8 cellular contexts compared by ENCODE assay signal in the genomic region with DNA sequence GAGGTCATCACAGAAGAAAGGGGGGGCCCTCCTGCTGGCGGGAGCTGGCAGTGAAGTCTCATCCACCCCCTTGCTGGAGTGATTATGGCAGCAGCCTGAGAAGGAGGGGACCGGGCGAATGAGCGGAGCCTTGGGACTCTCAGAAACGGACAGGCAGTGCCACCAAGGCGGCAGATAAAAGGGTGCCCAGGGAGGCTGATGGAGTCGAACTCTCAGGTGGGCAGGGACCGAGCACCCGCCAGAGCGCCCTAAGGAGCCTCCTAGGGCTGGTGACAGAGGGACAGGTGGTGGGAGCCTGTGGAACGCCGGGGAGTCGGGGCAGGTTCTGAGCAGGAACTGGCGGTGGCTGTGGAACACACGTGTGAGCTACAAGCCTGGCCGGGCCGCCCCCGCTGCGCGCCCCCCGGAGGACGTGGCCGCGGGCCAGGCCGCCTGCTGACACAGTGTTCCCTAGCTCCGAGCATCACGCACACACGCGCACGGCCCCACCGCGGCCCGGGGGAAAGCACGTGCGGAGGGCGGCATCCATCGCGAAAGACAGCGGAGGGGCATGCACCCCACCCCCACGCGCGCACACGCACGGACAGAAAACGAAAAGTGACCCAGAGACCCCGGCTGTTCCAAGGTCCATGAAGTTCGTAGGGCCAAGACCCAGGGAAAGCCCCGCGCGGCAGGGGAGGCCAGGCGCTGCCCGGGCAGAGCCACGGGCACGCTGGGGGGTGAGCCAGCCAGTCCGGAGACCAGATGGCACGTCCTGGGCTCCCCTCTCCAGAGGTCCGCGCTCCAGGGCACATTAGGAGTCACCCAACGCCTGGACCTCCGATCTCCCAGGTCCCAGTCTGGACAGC. TPM values are rescaled to one million over a fixed set of nuclear protein-coding genes. Genes with fewer than 3 reads are reported as not detected.
DNase-seq lines count a peak whose midpoint lies in the region; ATAC-seq, FAIRE-seq and TF ChIP-seq lines count a peak whose summit lies in the region.

No MANE protein-coding gene starts in this region.

- no peaks in the 10 kb centered on the region for H3K27me3 ChIP-seq in Caco-2 (replicated peaks; ENCODE audit: control insufficient read depth, insufficient read depth, low read length)
- H3K27me3 ChIP-seq in SK-N-SH (ENCODE audit: insufficient read depth), result no peaks in the 10 kb centered on the region
- peaks cover 2% of the 10 kb centered on the region for H3K27me3 ChIP-seq in bronchial epithelial cell (ENCODE audit: control insufficient read depth, insufficient read depth, low read length)

- CTCF ChIA-PET in Caco-2 (lab: Charles Lee) (interaction anchor here (0.6 to 2.4 kb wide), 8 partner anchors 17 to 380 kb away, joined by 3 to 7 read pairs (median 4); partner anchors contain the start of gene TMEM109), SK-N-SH (lab: Yijun Ruan, JAX) (interaction anchor here (0.7 to 3.2 kb wide), 11 partner anchors 12 to 352 kb away, joined by 3 to 20 read pairs (median 3); no protein-coding TSS in a partner anchor)

- no peak for TF ChIP-seq RAD21 in SK-N-SH (IDR thresholded peaks at IDR 0.05; ENCODE audit: low read length)

- intact Hi-C loops in Caco-2 (cut with micrococcal nuclease; ENCODE audit: unreplicated experiment), result loop anchor here (1.0 kb wide), 1 partner anchor 40 kb away; no protein-coding TSS in a partner anchor

- TF ChIP-seq CTCF in Caco-2 (IDR thresholded peaks at IDR 0.05; ENCODE audit: insufficient read depth in 1 of 2, low read depth in 1 of 2, low read length in 1 of 2, severe bottlenecking in 1 of 2, unreplicated experiment in 1 of 2), result peak in 1 of 2 experiments; percentile 23
- no peak for TF ChIP-seq CTCF in SK-N-SH (IDR thresholded peaks at IDR 0.05)
- no peak for TF ChIP-seq CTCF in bronchial epithelial cell (IDR thresholded peaks at IDR 0.05; ENCODE audit: insufficient read depth, low read length, severe bottlenecking)

- POLR2A ChIA-PET in Caco-2 (lab: Charles Lee) (interaction anchor here (0.7 to 2.2 kb wide), 3 partner anchors 68 to 135 kb away, joined by 3 to 22 read pairs (median 6); partner anchors contain the start of genes CPSF7, CYB561A3, SDHAF2 and TMEM138), SK-N-SH (lab: Yijun Ruan, JAX) (interaction anchor here (1.3 kb wide), 1 partner anchor 68 kb away, joined by 7 read pairs; the partner anchor contains the start of genes CYB561A3 and TMEM138)

- peaks cover 31% of the 10 kb centered on the region for H3K36me3 Mint-ChIP-seq in Caco-2 (ENCODE audit: insufficient read depth, unreplicated experiment)

- DNase-seq in Caco-2, result peak; percentile 59 to 60
- peak; percentile 88 for DNase-seq in SK-N-SH
- DNase-seq in bronchial epithelial cell (ENCODE audit: low read depth), result peak; percentile 22
- peak; percentile 61 for DNase-seq in left lobe of liver (ENCODE audit: low spot score)
- DNase-seq in stimulated activated CD4-positive, alpha-beta T cell treated with anti-CD3 and anti-CD28 coated beads, Interleukin-4, amount 100 ng/mL, for 4 hours, result peak; percentile 56 to 57
- no peak for DNase-seq in DMS114 treated with DMSO at 0.1 percent for 48 hours (lab: John Stamatoyannopoulos, UW; ENCODE audit: unreplicated experiment)

- H3K9me3 Mint-ChIP-seq in Caco-2 (ENCODE audit: unreplicated experiment), result no peaks in the 10 kb centered on the region

- ATAC-seq in GM19395 (IDR thresholded peaks at IDR 0.05; ENCODE audit: unreplicated experiment), result peak; percentile 35
- peak; percentile 15 for ATAC-seq in HG03521 (IDR thresholded peaks at IDR 0.05; ENCODE audit: unreplicated experiment)
- ATAC-seq in left lobe of liver, result peak; percentile 61

- H3K4me1 ChIP-seq in Caco-2, result peaks cover 24% of the 10 kb centered on the region
- peaks cover 16 to 23% of the 10 kb centered on the region in 2 experiments; a peak in 2 of 4 replicates for H3K4me1 ChIP-seq in SK-N-SH (ENCODE audit: control insufficient read depth in 1 of 2, insufficient read depth in 2 of 2, low read depth in 1 of 2, low read length in 1 of 2)

- H3K9me3 ChIP-seq in Caco-2, result no peaks in the 10 kb centered on the region
- no peaks in the 10 kb centered on the region for H3K9me3 ChIP-seq in SK-N-SH

- peak overlapping the region; percentile 58 for H3K9ac ChIP-seq in SK-N-SH

- peak overlapping the region in 1 of 2 experiments; percentile 58; a peak in 2 of 4 replicates for H3K27ac ChIP-seq in SK-N-SH (ENCODE audit: low read depth in 2 of 2, low read length in 1 of 2)

- H3K9me2 ChIP-seq in SK-N-SH, result no peaks in the 10 kb centered on the region

- H3K4me3 ChIP-seq in Caco-2 (ENCODE audit: low read depth, low read length) (peak overlapping the region; percentile 80), SK-N-SH (ENCODE audit: low read depth in 2 of 2, low read length in 1 of 2) (peak overlapping the region; percentile 55 to 69), bronchial epithelial cell (ENCODE audit: low read depth, low read length) (peak overlapping the region; percentile 54)

- BruUV-seq in Caco-2 (replicated peaks; lab: Mats Ljungman, UMichigan), result no TSS peak

- no peaks in the 10 kb centered on the region for H3K27me3 Mint-ChIP-seq in Caco-2 (ENCODE audit: insufficient read depth, unreplicated experiment)

- H3F3A ChIP-seq in SK-N-SH (replicated peaks; ENCODE audit: insufficient read depth), result peaks cover 17% of the 10 kb centered on the region

- peak overlapping the region; percentile 69; the same call in 1 of the 2 replicates for H2AFZ ChIP-seq in SK-N-SH (ENCODE audit: low read depth)

- peak overlapping the region; percentile 97 for H3K4me2 ChIP-seq in SK-N-SH

- H3K4me3 Mint-ChIP-seq in Caco-2 (ENCODE audit: unreplicated experiment), result peak overlapping the region; percentile 96

- no peaks in the 10 kb centered on the region for H3K79me2 ChIP-seq in SK-N-SH (ENCODE audit: insufficient read depth)

- TF ChIP-seq EP300 in SK-N-SH (IDR thresholded peaks at IDR 0.05; ENCODE audit: borderline replicate concordance in 1 of 2, low read depth in 1 of 2, low read length in 1 of 2), result no peak

- peak overlapping the region; percentile 88 for H3K27ac Mint-ChIP-seq in Caco-2 (ENCODE audit: unreplicated experiment)

- FAIRE-seq in bronchial epithelial cell (lab: Jason Lieb, UNC), result no peak

- 6% methylated on average over 33 of the region's 60 CpGs for WGBS in SK-N-SH (ENCODE audit: low lambda C conversion rate)

- 0 out of 2 replicates have a peak, but pooled peaks cover 6% of the 10 kb centered on the region for H4K20me1 ChIP-seq in SK-N-SH (ENCODE audit: insufficient read depth)

- H3K4me1 Mint-ChIP-seq in Caco-2 (ENCODE audit: low read depth, unreplicated experiment), result peaks cover 12% of the 10 kb centered on the region

- H3K36me3 ChIP-seq in Caco-2 (ENCODE audit: control insufficient read depth, insufficient read depth, low read length), result no peaks in the 10 kb centered on the region; the same call in 1 of the 2 replicates
- H3K36me3 ChIP-seq in SK-N-SH (replicated peaks in 1 of 2; ENCODE audit: control insufficient read depth in 1 of 2, insufficient read depth in 2 of 2, low read length in 1 of 2), result peaks cover 0 to 12% of the 10 kb centered on the region in 2 experiments
- no peaks in the 10 kb centered on the region for H3K36me3 ChIP-seq in bronchial epithelial cell (ENCODE audit: control insufficient read depth, insufficient read depth, low read length)

TF ChIP-seq in SK-N-SH, 30 proteins besides CTCF, POLR2A, EP300 and RAD21 (continues in another document):
- TF ChIP-seq, protein P1, sequence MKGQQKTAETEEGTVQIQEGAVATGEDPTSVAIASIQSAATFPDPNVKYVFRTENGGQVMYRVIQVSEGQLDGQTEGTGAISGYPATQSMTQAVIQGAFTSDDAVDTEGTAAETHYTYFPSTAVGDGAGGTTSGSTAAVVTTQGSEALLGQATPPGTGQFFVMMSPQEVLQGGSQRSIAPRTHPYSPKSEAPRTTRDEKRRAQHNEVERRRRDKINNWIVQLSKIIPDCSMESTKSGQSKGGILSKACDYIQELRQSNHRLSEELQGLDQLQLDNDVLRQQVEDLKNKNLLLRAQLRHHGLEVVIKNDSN (IDR thresholded peaks at IDR 0.05; ENCODE audit: borderline replicate concordance, low read depth), result no peak
- TF ChIP-seq CHD2 (IDR thresholded peaks at IDR 0.05; ENCODE audit: low read length, partially characterized antibody) (peak; percentile 3), GATA2 (CRISPR knock-in tag; IDR thresholded peaks at IDR 0.05) (no peak), FOSL2 (IDR thresholded peaks at IDR 0.05; ENCODE audit: borderline replicate concordance, low read depth) (no peak), RFX5 (IDR thresholded peaks at IDR 0.05; ENCODE audit: low read length) (no peak), RCOR1 (IDR thresholded peaks at IDR 0.05; ENCODE audit: low read length) (no peak), ELF1 (IDR thresholded peaks at IDR 0.05) (no peak), MAX (IDR thresholded peaks at IDR 0.05; ENCODE audit: low read depth) (0 out of 2 replicates have a peak, but pooled peaks have one; percentile 62), MEF2A (IDR thresholded peaks at IDR 0.05; ENCODE audit: borderline replicate concordance, low read depth) (no peak), NRF1 (IDR thresholded peaks at IDR 0.05; ENCODE audit: low read depth, low read length) (no peak), RXRA (IDR thresholded peaks at IDR 0.05; ENCODE audit: borderline replicate concordance, low read depth) (no peak)

RNA-seq across cellular contexts. Expression of gene VWCE, which starts 1.0 kb away (rescaled TPM):
- total RNA-seq in Caco-2 (2022) (17.7 and 18.6 TPM in 2 replicates), bronchial epithelial cell (0.26 TPM in 2 replicates), left lobe of liver (20.6 TPM)
- 3.4 and 5.0 TPM in 2 replicates for polyA plus RNA-seq in SK-N-SH (2012; rRNA removed)
- 0.82 and 1.6 TPM in 2 replicates for polyA plus RNA-seq in SK-N-SH (2012; cell fraction: cytosol; rRNA removed)
- polyA plus RNA-seq in SK-N-SH (2012; cell fraction: nucleus; rRNA removed), result 24.9 and 31.4 TPM in 2 replicates

RNA-seq across cellular contexts. Expression of gene DDB1, which starts 38.8 kb away (rescaled TPM):
- total RNA-seq in Caco-2 (2022) (284 and 303 TPM in 2 replicates), bronchial epithelial cell (154 and 228 TPM in 2 replicates), left lobe of liver (105 TPM)
- polyA plus RNA-seq in SK-N-SH (2012; rRNA removed), result 170 and 224 TPM in 2 replicates
- polyA plus RNA-seq in SK-N-SH (2012; cell fraction: cytosol; rRNA removed), result 165 and 169 TPM in 2 replicates
- 146 and 236 TPM in 2 replicates for polyA plus RNA-seq in SK-N-SH (2012; cell fraction: nucleus; rRNA removed)

RNA-seq across cellular contexts. Expression of gene TKFC, which starts 38.9 kb away (rescaled TPM):
- total RNA-seq in Caco-2 (2022) (86.2 and 99.0 TPM in 2 replicates), bronchial epithelial cell (22.3 and 22.9 TPM in 2 replicates), left lobe of liver (176 TPM)
- polyA plus RNA-seq in SK-N-SH (2012; rRNA removed), result 71.0 and 72.0 TPM in 2 replicates
- polyA plus RNA-seq in SK-N-SH (2012; cell fraction: cytosol; rRNA removed), result 20.5 and 34.1 TPM in 2 replicates
- polyA plus RNA-seq in SK-N-SH (2012; cell fraction: nucleus; rRNA removed), result 253 and 263 TPM in 2 replicates

RNA-seq across cellular contexts. Expression of gene PGA5, which starts 53.1 kb away (rescaled TPM):
- not detected in 2 replicates for total RNA-seq in Caco-2 (2022)
- 0.23 TPM in 1 of 2 replicates, not detected in the other for polyA plus RNA-seq in SK-N-SH (2012; rRNA removed)
- polyA plus RNA-seq in SK-N-SH (2012; cell fraction: cytosol; rRNA removed), result 0.01 TPM in 1 of 2 replicates, not detected in the other
- 0.07 and 0.13 TPM in 2 replicates for polyA plus RNA-seq in SK-N-SH (2012; cell fraction: nucleus; rRNA removed)
- not detected in 2 replicates for total RNA-seq in bronchial epithelial cell
- 0.18 TPM for total RNA-seq in left lobe of liver

Comparison
In these comparisons a context has a peak if more than half of its experiments do, and no peak if none do; other contexts are left out.
1. RNA of gene VWCE, which starts 1.0 kb away (total RNA-seq): 20.6 TPM in left lobe of liver (single experiment) and 17.7 to 18.6 TPM in Caco-2; 0.26 TPM in bronchial epithelial cell; every median in the first group is over 10 times any median in the second.
2. Peak in every context shown above with its lines, with median percentiles within 50 percentile points of each other: H3K4me3 ChIP-seq and ATAC-seq.